ENCODE assay signal across 32 cellular contexts in the genomic region with DNA sequence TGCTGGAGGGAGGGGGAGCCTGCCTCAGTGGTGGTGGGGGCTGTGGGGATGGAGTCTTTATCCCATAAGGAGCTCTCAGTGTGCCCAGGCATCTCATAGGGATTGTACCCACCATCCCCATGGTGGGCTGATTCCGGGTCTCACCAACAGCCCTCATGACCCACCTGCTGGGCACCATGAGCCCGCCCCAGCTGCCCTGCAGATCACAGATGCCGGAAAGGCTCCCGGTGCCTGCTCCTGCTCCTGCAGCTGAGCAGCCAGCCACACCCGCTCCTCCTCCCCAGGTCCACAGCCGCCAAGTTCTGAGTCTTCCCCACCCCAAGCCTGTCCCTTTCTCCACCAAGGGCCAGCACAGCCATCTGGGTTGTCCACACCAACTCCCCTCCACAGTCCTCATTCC. TPM values are rescaled to one million over a fixed set of nuclear protein-coding genes. Genes with fewer than 3 reads are reported as not detected.
A peak's percentile ranks its signal among the peaks of the same experiment; 100 is the strongest.
DNase-seq lines count a peak whose midpoint lies in the region; ATAC-seq and TF ChIP-seq lines count a peak whose summit lies in the region.
"Had no signal": no experiment of that assay in that cellular context is flagged by ENCODE, and none has a peak within 500 bp of the region (broad histone marks: within the 10 kb centered on the region; RNA-seq: fewer than 3 reads in every experiment).

No MANE protein-coding gene starts in this region.

- H4K91ac ChIP-seq in H9 (ENCODE audit: insufficient read length, low read depth, low read length) = no peak overlapping the region

- H3K9ac ChIP-seq in H9 (ENCODE audit: extremely low read depth, insufficient read length, low read length) (no peak overlapping the region), mesendoderm (ENCODE audit: low read length) (no peak overlapping the region)
- H3K9ac ChIP-seq: BLaER1 treated with 17β-estradiol and CSF1 and Interleukin-3, amounts not matched to agents 10 nM and 100 nM; GM23248; KMS-11 had no signal

- H4K5ac ChIP-seq in H9 (ENCODE audit: insufficient read length, low read depth, low read length) = no peak overlapping the region
- no peak overlapping the region for H4K5ac ChIP-seq in mesendoderm (ENCODE audit: low read length)

- H3K18ac ChIP-seq in H9 (ENCODE audit: insufficient read length, low read depth, low read length) = no peak overlapping the region
- no peak overlapping the region for H3K18ac ChIP-seq in mesendoderm (ENCODE audit: low read length)

- H3K4me3 ChIP-seq in mesendoderm (ENCODE audit: low read length) (no peak overlapping the region), spleen (no peak overlapping the region), OCI-LY7 (ENCODE audit: low read depth, low read length, poor library complexity, severe bottlenecking) (no peak overlapping the region)
- H3K4me3 ChIP-seq: A549; BLaER1 treated with 17β-estradiol and CSF1 and Interleukin-3, amounts not matched to agents 10 nM and 100 nM; GM23248; PC-9; SJCRH30 had no signal

- H3K56ac ChIP-seq in H9 (ENCODE audit: insufficient read length, low read depth, low read length) (no peak overlapping the region), mesendoderm (ENCODE audit: low read length) (peak overlapping the region; percentile 15)

- H3K9me2 ChIP-seq in OCI-LY7 (ENCODE audit: insufficient read depth, low read length) = no peaks in the 10 kb centered on the region

- H3K36me3 ChIP-seq in mesendoderm (ENCODE audit: control insufficient read depth, insufficient read depth, low read length) (no peaks in the 10 kb centered on the region), spleen (no peaks in the 10 kb centered on the region), OCI-LY7 (ENCODE audit: insufficient read depth, low read length) (no peaks in the 10 kb centered on the region)
- H3K36me3 ChIP-seq: BLaER1 treated with 17β-estradiol and CSF1 and Interleukin-3, amounts not matched to agents 10 nM and 100 nM; SJCRH30 had no signal

- no peak overlapping the region; the same call in 1 of the 2 replicates for H3K14ac ChIP-seq in H9 (ENCODE audit: insufficient read depth, low read length)

- DNase-seq in D341Med (ENCODE audit: low spot score) (peak; percentile 34), H9 (peak; percentile 18), mesendoderm (no peak), spleen (peak; percentile 51), epidermal melanocyte (ENCODE audit: insufficient read length, low spot score) (no peak), OCI-LY7 (ENCODE audit: low spot score) (no peak), T-cell (no peak)
- DNase-seq: AML-193; CD4-positive, alpha-beta T cell; DMS53; GM23248; HCEC 1CT; MM.1S; NCI-H1417; NCI-H1694 treated with DMSO at 0.1 percent for 48 hours; NCI-H2081 treated with DMSO at 0.1 percent for 48 hours; NCI-H2171; NCI-H226; NCI-H510A; NCI-H82; NK-92 treated with Interleukin-12 subunit alpha and Interleukin-12 subunit beta, amount 100 ng/mL, for 24 hours; PC-9; SJCRH30 had no signal

- no peak overlapping the region for H4K8ac ChIP-seq in H9 (replicated peaks; ENCODE audit: insufficient read length, low read depth, low read length)
- no peak overlapping the region for H4K8ac ChIP-seq in mesendoderm (ENCODE audit: low read depth, low read length)

- no peak overlapping the region for H3K23ac ChIP-seq in H9 (ENCODE audit: insufficient read length, low read depth, low read length)
- H3K23ac ChIP-seq in mesendoderm (ENCODE audit: low read length) = no peak overlapping the region

- no CpG with 5 or more reads among the region's 6 CpGs for WGBS in H9 (ENCODE audit: extremely low coverage, insufficient read length, low lambda C conversion rate)
- no CpG with 5 or more reads among the region's 6 CpGs for WGBS in mesendoderm (ENCODE audit: extremely low coverage, insufficient coverage, low lambda C conversion rate)
- WGBS in spleen, 5 donors = 67 to 90% (median 84%) methylated on average over 5 to 6 of the region's 6 CpGs

- H3K9me3 ChIP-seq in H9 (ENCODE audit: control insufficient read depth, low read depth, low read length) (no peaks in the 10 kb centered on the region), spleen (no peaks in the 10 kb centered on the region), OCI-LY7 (ENCODE audit: low read length) (no peaks in the 10 kb centered on the region)
- H3K9me3 ChIP-seq: A549; BLaER1 treated with 17β-estradiol and CSF1 and Interleukin-3, amounts not matched to agents 10 nM and 100 nM; SJCRH30 had no signal

- H3K4me3 Mint-ChIP-seq in H9 (no peak overlapping the region), T-cell (no peak overlapping the region)
- H3K4me3 Mint-ChIP-seq: CD4-positive, alpha-beta T cell; IgD-negative memory B cell had no signal

- H3K27me3 ChIP-seq in H9 (ENCODE audit: insufficient read depth, low read length) (no peaks in the 10 kb centered on the region; the same call in 1 of the 2 replicates), mesendoderm (ENCODE audit: insufficient read depth, low read length, poor library complexity) (no peaks in the 10 kb centered on the region), spleen (replicated peaks in 1 of 7) (peaks cover 3 to 81% (median 50%) of the 10 kb centered on the region in 7 donors)
- H3K27me3 ChIP-seq: SJCRH30 had no signal

- H3K23me2 ChIP-seq in H9 (ENCODE audit: insufficient read length, low read depth, low read length, poor library complexity, severe bottlenecking) = peaks cover 3% of the 10 kb centered on the region

- POLR2A ChIA-PET in OCI-LY7 (lab: Charles Lee) = no interaction called here
- POLR2A ChIA-PET in T-cell (lab: Charles Lee) = no interaction called here

- BruUV-seq in OCI-LY7 (replicated peaks; lab: Mats Ljungman, UMichigan) = no TSS peak

- H2BK15ac ChIP-seq in H9 (ENCODE audit: low read depth, low read length) (no peak overlapping the region), mesendoderm (replicated peaks; ENCODE audit: low read depth) (no peak overlapping the region)

- H3K79me1 ChIP-seq in H9 (ENCODE audit: insufficient read depth, low read depth, low read length, poor library complexity, severe bottlenecking) = no peaks in the 10 kb centered on the region
- no peaks in the 10 kb centered on the region for H3K79me1 ChIP-seq in mesendoderm (ENCODE audit: low read length)

- peaks cover 0 to 10% (median 0%) of the 10 kb centered on the region in 3 experiments; a peak in 1 of 7 replicates for H3K36me3 Mint-ChIP-seq in H9 (ENCODE audit: insufficient read depth in 1 of 3, low read depth in 3 of 3)
- H3K36me3 Mint-ChIP-seq in T-cell = no peaks in the 10 kb centered on the region
- H3K36me3 Mint-ChIP-seq: IgD-negative memory B cell had no signal

- intact Hi-C loops in spleen (cut with DNase I; ENCODE audit: low total_unique reads) = no loop called here
- intact Hi-C loops in OCI-LY7 (cut with micrococcal nuclease; ENCODE audit: unreplicated experiment) = no loop called here

- H3K27ac Mint-ChIP-seq in H9 (no peak overlapping the region), T-cell (no peak overlapping the region)
- H3K27ac Mint-ChIP-seq: CD4-positive, alpha-beta T cell; IgD-negative memory B cell had no signal

- H3K4me1 ChIP-seq in H9 (ENCODE audit: insufficient read depth, low read length) (no peaks in the 10 kb centered on the region), mesendoderm (ENCODE audit: control insufficient read depth, low read depth, low read length) (no peaks in the 10 kb centered on the region), spleen (peaks cover 5 to 18% (median 9%) of the 10 kb centered on the region in 6 donors), OCI-LY7 (ENCODE audit: insufficient read depth, low read length, poor library complexity, severe bottlenecking) (no peaks in the 10 kb centered on the region)
- H3K4me1 ChIP-seq: A549 had no signal

- H3K9me3 Mint-ChIP-seq in H9 = no peaks in the 10 kb centered on the region; a peak in 1 of 5 replicates
- H3K9me3 Mint-ChIP-seq in T-cell = no peaks in the 10 kb centered on the region
- H3K9me3 Mint-ChIP-seq: CD4-positive, alpha-beta T cell had no signal

- H3K4me1 Mint-ChIP-seq in H9 (peaks cover 21 to 28% of the 10 kb centered on the region in 2 experiments), T-cell (peaks cover 11 to 14% (median 13%) of the 10 kb centered on the region in 3 donors)

- TF ChIP-seq CTCF in H9 (conservative IDR thresholded peaks at IDR 0.05) = no peak
- TF ChIP-seq CTCF in spleen (IDR thresholded peaks at IDR 0.05 in 8 of 11, conservative IDR thresholded peaks at IDR 0.05 in 3 of 11) = no peak
- TF ChIP-seq CTCF in OCI-LY7 (conservative IDR thresholded peaks at IDR 0.05; ENCODE audit: low read length) = no peak

- H3K79me2 ChIP-seq in H9 (ENCODE audit: insufficient read depth, low read length) = no peaks in the 10 kb centered on the region
- no peaks in the 10 kb centered on the region for H3K79me2 ChIP-seq in mesendoderm (ENCODE audit: control insufficient read depth, insufficient read depth, low read length)
- no peaks in the 10 kb centered on the region for H3K79me2 ChIP-seq in OCI-LY7 (ENCODE audit: insufficient read depth, low read depth, low read length)

- no peak for TF ChIP-seq POLR2A in spleen (IDR thresholded peaks at IDR 0.05)

- no peak overlapping the region for H2BK20ac ChIP-seq in H9 (ENCODE audit: low read depth, low read length, poor library complexity, severe bottlenecking)

- H3K27ac ChIP-seq in H9 (ENCODE audit: insufficient read length, low read depth, low read length) (no peak overlapping the region), mesendoderm (ENCODE audit: low read depth, low read length) (no peak overlapping the region), spleen (no peak overlapping the region), OCI-LY7 (ENCODE audit: low read depth, low read length, poor library complexity, severe bottlenecking) (no peak overlapping the region)
- H3K27ac ChIP-seq: A549; BLaER1 treated with 17β-estradiol and CSF1 and Interleukin-3, amounts not matched to agents 10 nM and 100 nM; GM23248; HL-60; KMS-11; PC-9; SJCRH30 had no signal

- H3K4me2 ChIP-seq in H9 (ENCODE audit: insufficient read depth, insufficient read length, low read length) = no peak overlapping the region
- no peak overlapping the region for H3K4me2 ChIP-seq in mesendoderm (ENCODE audit: low read length)
- H3K4me2 ChIP-seq in OCI-LY7 (ENCODE audit: low read length) = no peak overlapping the region
- H3K4me2 ChIP-seq: A549; BLaER1 treated with 17β-estradiol and CSF1 and Interleukin-3, amounts not matched to agents 10 nM and 100 nM; KMS-11; PC-9 had no signal

- H4K20me1 ChIP-seq in H9 (ENCODE audit: control insufficient read depth, insufficient read depth, insufficient read length) = no peaks in the 10 kb centered on the region
- H4K20me1 ChIP-seq in OCI-LY7 (ENCODE audit: insufficient read depth, low read length) = no peaks in the 10 kb centered on the region
- H4K20me1 ChIP-seq: BLaER1 treated with 17β-estradiol and CSF1 and Interleukin-3, amounts not matched to agents 10 nM and 100 nM had no signal

- H2BK120ac ChIP-seq in H9 (ENCODE audit: low read depth, low read length, poor library complexity, severe bottlenecking) = no peak overlapping the region
- H2BK120ac ChIP-seq in mesendoderm (ENCODE audit: low read depth, low read length) = no peak overlapping the region

- H3T11ph ChIP-seq in H9 (ENCODE audit: low read length) = no peak overlapping the region

- H2AFZ ChIP-seq in H9 (ENCODE audit: low read length) (no peak overlapping the region), OCI-LY7 (ENCODE audit: low read length) (no peak overlapping the region)
- H2AFZ ChIP-seq: GM23248, PC-9 had no signal

- no peak overlapping the region for H2AK5ac ChIP-seq in H9 (ENCODE audit: insufficient read length, low read length)
- no peak overlapping the region for H2AK5ac ChIP-seq in mesendoderm (ENCODE audit: low read length)

- no peak overlapping the region for H2BK12ac ChIP-seq in H9 (ENCODE audit: insufficient read length, low read depth, low read length)

- H3K27me3 Mint-ChIP-seq in H9 (ENCODE audit: low read depth) = peaks cover 30% of the 10 kb centered on the region
- peaks cover 17 to 52% of the 10 kb centered on the region in 2 donors for H3K27me3 Mint-ChIP-seq in T-cell

- CTCF ChIA-PET in OCI-LY7 (lab: Charles Lee; ENCODE audit: unreplicated experiment) (no interaction called here), T-cell (lab: Charles Lee) (no interaction called here)

- H3K4ac ChIP-seq in H9 (ENCODE audit: low read depth, low read length) = no peak overlapping the region
- H3K4ac ChIP-seq in mesendoderm (ENCODE audit: low read depth, low read length) = no peak overlapping the region

- H2BK5ac ChIP-seq in H9 (ENCODE audit: insufficient read length, low read length) = no peak overlapping the region
- H2BK5ac ChIP-seq in mesendoderm (ENCODE audit: low read length) = no peak overlapping the region

- no peak for ATAC-seq in T-cell (replicated peaks in 1 of 4)
- ATAC-seq: A549, Right ventricle myocardium inferior had no signal

RNA-seq across cellular contexts. Expression of a gene that starts 15.4 kb away (rescaled TPM):
- 1.2 and 1.3 TPM in 2 replicates for total RNA-seq in H9 (2021)
- polyA plus RNA-seq in mesendoderm (2013, experiment 1 of 2) = 1.7 TPM
- polyA plus RNA-seq in mesendoderm (2013, experiment 2 of 2) = 1.5 TPM
- under 1 TPM in 1 of 7 donors, not detected in 6; 0.22 TPM for total RNA-seq in spleen
- under 1 TPM in 2 of 3 donors, not detected in 1; 0.02 to 0.03 TPM for polyA plus RNA-seq in spleen
- total RNA-seq in OCI-LY7 (2014; rRNA removed; shearing (Covaris generic)) = not detected in 2 replicates
- total RNA-seq in OCI-LY7 (2022) = not detected in 2 replicates
- not detected for total RNA-seq in T-cell
- total RNA-seq: CD4-positive, alpha-beta T cell; Daoy; G401; GM23248; PC-9; RPMI7951; SJCRH30 had no signal
- polyA plus RNA-seq: A549, GM23248, IgD-negative memory B cell had no signal

RNA-seq across cellular contexts. Expression of a gene that starts 29.8 kb away (rescaled TPM):
- total RNA-seq in H9 (2021) = not detected in 2 replicates
- polyA plus RNA-seq in mesendoderm (2013, experiment 1 of 2) = not detected
- polyA plus RNA-seq in mesendoderm (2013, experiment 2 of 2) = 0.04 TPM
- total RNA-seq in spleen = not detected
- polyA plus RNA-seq in spleen = not detected
- total RNA-seq in OCI-LY7 (2014; rRNA removed; shearing (Covaris generic)) = not detected in 2 replicates
- total RNA-seq in OCI-LY7 (2022) = not detected in 2 replicates
- total RNA-seq in T-cell = not detected
- total RNA-seq: CD4-positive, alpha-beta T cell; Daoy; G401; GM23248; PC-9; Right ventricle myocardium inferior; RPMI7951; SJCRH30 had no signal
- polyA plus RNA-seq: A549, GM23248, IgD-negative memory B cell had no signal

RNA-seq across cellular contexts. Expression of a gene that starts 44.8 kb away (rescaled TPM):
- total RNA-seq in H9 (2021) (not detected in 2 replicates), spleen (not detected), OCI-LY7 (2022) (not detected in 2 replicates), T-cell (not detected)
- 0.18 TPM for polyA plus RNA-seq in mesendoderm (2013, experiment 1 of 2)
- 0.20 TPM for polyA plus RNA-seq in mesendoderm (2013, experiment 2 of 2)
- polyA plus RNA-seq in spleen = not detected
- not detected in 2 replicates for total RNA-seq in OCI-LY7 (2014; rRNA removed; shearing (Covaris generic))
- total RNA-seq: CD4-positive, alpha-beta T cell; Daoy; G401; GM23248; PC-9; Right ventricle myocardium inferior; RPMI7951; SJCRH30 had no signal
- polyA plus RNA-seq: A549, GM23248, IgD-negative memory B cell had no signal

Comparison
In these comparisons a context has a peak if more than half of its experiments do, and no peak if none do; other contexts are left out.
1. DNase-seq: peak in D341Med (single experiment), H9 (single experiment) and spleen (single experiment); none in mesendoderm (single experiment), epidermal melanocyte (single experiment), OCI-LY7 (single experiment) and T-cell (0 of 34).